21 cellular contexts compared by ENCODE assay signal in genomic region chr12:31057671-31058070, GRCh38. TPM values are rescaled to one million over a fixed set of nuclear protein-coding genes. Genes with fewer than 3 reads are reported as not detected.
DNase-seq lines count a peak whose midpoint lies in the region; ATAC-seq and TF ChIP-seq lines count a peak whose summit lies in the region.
"Had no signal": no experiment of that assay in that cellular context is flagged by ENCODE, and none has a peak within 500 bp of the region (broad histone marks: within the 10 kb centered on the region; RNA-seq: fewer than 3 reads in every experiment).

No MANE protein-coding gene starts in this region.

- TF ChIP-seq CTCF in OCI-LY3 (IDR thresholded peaks at IDR 0.05; ENCODE audit: low read depth, low read length) (no peak), foreskin keratinocyte (conservative IDR thresholded peaks at IDR 0.05) (no peak)

- H3K4me1 ChIP-seq in Karpas-422 (ENCODE audit: low read length) (peaks cover 22% of the 10 kb centered on the region), OCI-LY3 (ENCODE audit: low read length) (peaks cover 18% of the 10 kb centered on the region), foreskin keratinocyte (peaks cover 8% of the 10 kb centered on the region)
- H3K4me1 ChIP-seq: A549; BE2C; BLaER1 treated with 17β-estradiol and CSF1 and Interleukin-3, amounts not matched to agents 10 nM and 100 nM had no signal

- H3K79me2 ChIP-seq in Karpas-422 (ENCODE audit: low read length) = no peaks in the 10 kb centered on the region
- H3K79me2 ChIP-seq in OCI-LY3 (ENCODE audit: low read length) = no peaks in the 10 kb centered on the region

- H3K9ac ChIP-seq in Karpas-422 (ENCODE audit: low read length) (no peak overlapping the region), OCI-LY3 (ENCODE audit: low read length) (no peak overlapping the region)
- H3K9ac ChIP-seq: BLaER1 treated with 17β-estradiol and CSF1 and Interleukin-3, amounts not matched to agents 10 nM and 100 nM had no signal

- H2AFZ ChIP-seq in Karpas-422 (ENCODE audit: low read length) (no peak overlapping the region), OCI-LY3 (ENCODE audit: low read depth, low read length) (no peak overlapping the region)

- H3K9me2 ChIP-seq in Karpas-422 (replicated peaks; ENCODE audit: insufficient read depth, low read length) = no peaks in the 10 kb centered on the region

- no peaks in the 10 kb centered on the region for H3K9me3 ChIP-seq in Karpas-422 (ENCODE audit: low read length)
- H3K9me3 ChIP-seq in OCI-LY3 (ENCODE audit: insufficient read depth, low read length) = no peaks in the 10 kb centered on the region
- H3K9me3 ChIP-seq: A549; BE2C; BLaER1 treated with 17β-estradiol and CSF1 and Interleukin-3, amounts not matched to agents 10 nM and 100 nM had no signal

- H3K27me3 ChIP-seq in Karpas-422 (ENCODE audit: low read length) (no peaks in the 10 kb centered on the region), OCI-LY3 (ENCODE audit: low read depth, low read length) (no peaks in the 10 kb centered on the region), foreskin keratinocyte (no peaks in the 10 kb centered on the region)
- H3K27me3 ChIP-seq: BE2C; BLaER1 treated with 17β-estradiol and CSF1 and Interleukin-3, amounts not matched to agents 10 nM and 100 nM had no signal

- intact Hi-C loops in left ventricle myocardium superior (cut with micrococcal nuclease) = no loop called here

- DNase-seq in Karpas-422 (peak; percentile 60), foreskin keratinocyte (peak in 1 of 2 donors; percentile 53), left ventricle myocardium superior (no peak), SIG-M5 treated with dmso at 0.1 percent for 504 hours (lab: John Stamatoyannopoulos, UW; ENCODE audit: unreplicated experiment) (no peak)
- DNase-seq: 8988T; ACHN; AML-193; BE2C; CD4-positive, alpha-beta T cell; CD8-positive, alpha-beta memory T cell; DMS 273 treated with DMSO at 0.1 percent for 48 hours; DMS79; EL; GDM1; GOT3; HCEC 1CT had no signal

- H3K4me3 ChIP-seq in Karpas-422 (ENCODE audit: low read length) (no peak overlapping the region), OCI-LY3 (ENCODE audit: low read length) (no peak overlapping the region)
- H3K4me3 ChIP-seq: A549; BLaER1 treated with 17β-estradiol and CSF1 and Interleukin-3, amounts not matched to agents 10 nM and 100 nM; GM12878 had no signal

- ATAC-seq in foreskin keratinocyte (peak; percentile 30), left ventricle myocardium superior (no peak), GM21381 (IDR thresholded peaks at IDR 0.05; ENCODE audit: unreplicated experiment) (no peak)
- ATAC-seq: A549, GM12878 had no signal

- H3K36me3 ChIP-seq in Karpas-422 (ENCODE audit: insufficient read depth, low read length) (no peaks in the 10 kb centered on the region), OCI-LY3 (replicated peaks; ENCODE audit: low read depth, low read length) (no peaks in the 10 kb centered on the region)
- H3K36me3 ChIP-seq: BE2C; BLaER1 treated with 17β-estradiol and CSF1 and Interleukin-3, amounts not matched to agents 10 nM and 100 nM had no signal

- H3K4me2 ChIP-seq in Karpas-422 (ENCODE audit: low read depth, low read length, poor library complexity, severe bottlenecking) = no peak overlapping the region
- H3K4me2 ChIP-seq in OCI-LY3 (ENCODE audit: low read length) = peak overlapping the region; percentile 32
- H3K4me2 ChIP-seq: A549; BLaER1 treated with 17β-estradiol and CSF1 and Interleukin-3, amounts not matched to agents 10 nM and 100 nM had no signal

- H3K27ac ChIP-seq in Karpas-422 (ENCODE audit: low read length) (no peak overlapping the region), OCI-LY3 (ENCODE audit: low read length) (no peak overlapping the region), foreskin keratinocyte (no peak overlapping the region)
- H3K27ac ChIP-seq: A549; BLaER1 treated with 17β-estradiol and CSF1 and Interleukin-3, amounts not matched to agents 10 nM and 100 nM had no signal

- H4K20me1 ChIP-seq in Karpas-422 (ENCODE audit: insufficient read depth, low read depth, low read length) (no peaks in the 10 kb centered on the region), OCI-LY3 (ENCODE audit: insufficient read depth, low read length) (no peaks in the 10 kb centered on the region)
- H4K20me1 ChIP-seq: BLaER1 treated with 17β-estradiol and CSF1 and Interleukin-3, amounts not matched to agents 10 nM and 100 nM had no signal

RNA-seq across cellular contexts. Expression of gene DDX11, which starts 16.0 kb away (rescaled TPM):
- total RNA-seq in Karpas-422 (2014; rRNA removed; shearing (Covaris generic); ENCODE audit: low replicate concordance) = 27.0 and 31.9 TPM in 2 replicates
- total RNA-seq in foreskin keratinocyte (33.9 and 35.7 TPM in 2 replicates), left ventricle myocardium superior (5.0 TPM)
- polyA plus RNA-seq in foreskin keratinocyte = 18.0 and 19.0 TPM in 2 replicates
